Comparison of ENCODE assay signal across 14 cellular contexts in the genomic region with DNA sequence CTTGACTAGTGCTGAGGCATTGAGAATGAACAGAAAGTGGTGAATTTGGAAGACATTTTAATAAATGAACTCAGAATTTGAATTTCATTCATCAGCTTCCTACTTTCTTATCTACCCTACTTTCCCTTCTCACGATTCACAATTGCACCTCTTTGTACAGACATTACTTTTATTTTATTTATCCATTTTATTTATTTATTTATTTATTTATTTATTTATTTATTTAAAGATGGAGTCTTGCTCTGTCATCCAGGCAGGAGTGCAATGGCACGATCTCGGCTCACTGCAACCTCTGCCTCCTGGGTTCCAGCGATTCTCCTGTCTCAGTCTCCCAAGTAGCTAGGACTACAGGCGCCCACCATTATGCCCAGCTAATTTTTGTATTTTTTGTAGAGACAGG. TPM values are rescaled to one million over a fixed set of nuclear protein-coding genes. Genes with fewer than 3 reads are reported as not detected.
"Had no signal": no experiment of that assay in that cellular context is flagged by ENCODE, and none has a peak within 500 bp of the region (broad histone marks: within the 10 kb centered on the region; RNA-seq: fewer than 3 reads in every experiment).

No MANE protein-coding gene starts in this region.

RNA-seq across cellular contexts. Expression of gene CPXCR1, which starts 5.3 kb away (rescaled TPM):
- total RNA-seq: stomach, subcutaneous adipose tissue, suprapubic skin, temporal lobe, thoracic aorta, thyroid gland, tibial nerve, transverse colon, upper lobe of left lung, upper lobe of right lung, ureter, urinary bladder, uterus, vagina had no signal
